Comparison of ENCODE assay signal across 18 cellular contexts in the genomic region with DNA sequence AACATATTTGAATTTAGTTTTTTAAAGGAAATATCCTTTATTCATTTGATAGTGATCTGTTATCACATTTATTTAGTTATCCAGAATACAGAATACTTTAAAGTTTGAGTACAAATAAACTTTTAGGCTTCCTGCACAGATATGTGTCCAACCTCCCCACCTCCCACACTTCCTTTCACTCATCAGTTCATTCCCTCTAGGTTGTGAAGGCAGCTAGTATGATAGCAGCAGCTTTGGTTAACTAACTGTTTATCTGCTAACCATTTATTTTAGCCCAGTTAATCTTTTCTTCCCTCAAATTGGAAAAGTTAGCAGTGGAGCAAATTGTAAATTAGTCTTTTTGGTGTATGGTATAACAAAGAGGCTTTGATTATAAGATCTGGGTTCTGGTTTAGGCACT.
"Had no signal": no experiment of that assay in that cellular context is flagged by ENCODE, and none has a peak within 500 bp of the region (broad histone marks: within the 10 kb centered on the region; RNA-seq: fewer than 3 reads in every experiment).

No MANE protein-coding gene starts in this region.

- H3K4me1 ChIP-seq: neural progenitor cell, parathyroid adenoma, right lobe of liver had no signal

- H3K27ac Mint-ChIP-seq: nephron; neural progenitor cell; progenitor cell of endocrine pancreas; stimulated activated naive B cell treated with anti-CD40 and anti-IgM and Interleukin-4, amounts not matched to agents 10 μg/mL and 1 μg/mL and 100 μg/mL, for 72 hours; stimulated activated naive CD8-positive, alpha-beta T cell treated with anti-CD3 and anti-CD28 coated beads, Interleukin-15, Interleukin-2, amounts not matched to agents 100 ng/mL and 50 ng/mL, for 24 hours had no signal

- ATAC-seq: naive thymus-derived CD4-positive, alpha-beta T cell; right lobe of liver; stimulated activated naive B cell treated with anti-CD40 and anti-IgM and Interleukin-4, amounts not matched to agents 10 μg/mL and 1 μg/mL and 100 μg/mL, for 72 hours had no signal

- H3K4me3 Mint-ChIP-seq: nephron; neural progenitor cell; stimulated activated naive B cell treated with anti-CD40 and anti-IgM and Interleukin-4, amounts not matched to agents 10 μg/mL and 1 μg/mL and 100 μg/mL, for 72 hours; stimulated activated naive CD8-positive, alpha-beta T cell treated with anti-CD3 and anti-CD28 coated beads, Interleukin-15, Interleukin-2, amounts not matched to agents 100 ng/mL and 50 ng/mL, for 24 hours had no signal

- DNase-seq: cortex of kidney; mesenchymal stem cell; midbrain; naive thymus-derived CD4-positive, alpha-beta T cell; right lobe of liver; small intestine; stimulated activated CD4-positive, alpha-beta T cell treated with anti-CD3 and anti-CD28 coated beads, Interleukin-15, amount 100 ng/mL, for 24 hours; stimulated activated CD4-positive, alpha-beta T cell treated with anti-CD3 and anti-CD28 coated beads, Interleukin-2, amount 100 ng/mL, for 48 hours; stimulated activated naive B cell treated with anti-CD40 and anti-IgM and Interleukin-4, amounts not matched to agents 10 μg/mL and 1 μg/mL and 100 μg/mL, for 72 hours; trophoblast cell had no signal

- H3K27ac ChIP-seq: neural progenitor cell, parathyroid adenoma, right lobe of liver, suprapubic skin, vagina had no signal

- H3K27me3 ChIP-seq: neural progenitor cell, right lobe of liver, suprapubic skin, vagina had no signal

- H3K9me3 Mint-ChIP-seq: naive thymus-derived CD4-positive, alpha-beta T cell; stimulated activated naive CD8-positive, alpha-beta T cell treated with anti-CD3 and anti-CD28 coated beads, Interleukin-15, Interleukin-2, amounts not matched to agents 100 ng/mL and 50 ng/mL, for 24 hours had no signal

- H3K4me1 Mint-ChIP-seq: nephron, neural progenitor cell had no signal

- H3K27me3 Mint-ChIP-seq: naive thymus-derived CD4-positive, alpha-beta T cell; progenitor cell of endocrine pancreas; stimulated activated naive B cell treated with anti-CD40 and anti-IgM and Interleukin-4, amounts not matched to agents 10 μg/mL and 1 μg/mL and 100 μg/mL, for 72 hours; stimulated activated naive CD8-positive, alpha-beta T cell treated with anti-CD3 and anti-CD28 coated beads, Interleukin-15, Interleukin-2, amounts not matched to agents 100 ng/mL and 50 ng/mL, for 24 hours had no signal

- H3K36me3 ChIP-seq: right lobe of liver, suprapubic skin had no signal

- H3K4me3 ChIP-seq: lung, neural progenitor cell, right lobe of liver, suprapubic skin, vagina had no signal

- H3K9me3 ChIP-seq: right lobe of liver, suprapubic skin, vagina had no signal
